Comparison of ENCODE assay signal across 1 cellular context in genomic region chr22:28819253-28820096, GRCh38.
TF ChIP-seq lines count a peak whose summit lies in the region.

No MANE protein-coding gene starts in this region.

TF ChIP-seq in IMR-90, 13 proteins besides CTCF, POLR2A, EP300 and RAD21 (continued from another document):
- TF ChIP-seq ELK1 (IDR thresholded peaks at IDR 0.05; ENCODE audit: borderline replicate concordance, low read depth, low read length) (no peak), BHLHE40 (IDR thresholded peaks at IDR 0.05; ENCODE audit: low read depth, low read length) (no peak), RCOR1 (IDR thresholded peaks at IDR 0.05; ENCODE audit: insufficient replicate concordance, low read length) (no peak), RFX5 (IDR thresholded peaks at IDR 0.05; ENCODE audit: low read depth, low read length) (no peak), MAZ (IDR thresholded peaks at IDR 0.05; ENCODE audit: borderline replicate concordance, low read depth, low read length) (no peak), MAFK (IDR thresholded peaks at IDR 0.05; ENCODE audit: low read depth, low read length) (no peak)
TF ChIP-seq in IMR-90: peak in this region for 0.
